16 cellular contexts compared by ENCODE assay signal in genomic region chr6:88573971-88574370, GRCh38.
"Had no signal": no experiment of that assay in that cellular context is flagged by ENCODE, and none has a peak within 500 bp of the region (broad histone marks: within the 10 kb centered on the region; RNA-seq: fewer than 3 reads in every experiment).

No MANE protein-coding gene starts in this region.

- H3K4me1 Mint-ChIP-seq: activated B cell treated with CpG ODN at 0.5 μM for 24 hours; activated CD4-positive, alpha-beta T cell treated with anti-CD3 and anti-CD28 coated beads, Interleukin-2, amount 10 ng/mL, durations not matched to agents 24 days and 14 days; activated T-helper 17 cell treated with anti-CD3 and anti-CD28 coated beads, Interleukin-2, amount 50 U/mL, for 72 hours; central memory CD8-positive, alpha-beta T cell; nephron had no signal

- H3K4me3 Mint-ChIP-seq: activated B cell treated with CpG ODN at 0.5 μM for 24 hours; activated CD4-positive, alpha-beta T cell treated with anti-CD3 and anti-CD28 coated beads, Interleukin-2, amount 10 ng/mL, durations not matched to agents 24 days and 14 days; activated naive CD4-positive, alpha-beta T cell treated with anti-CD3 and anti-CD28 coated beads for 36 hours; activated T-helper 17 cell treated with anti-CD3 and anti-CD28 coated beads, Interleukin-2, amount 50 U/mL, for 72 hours; central memory CD8-positive, alpha-beta T cell; nephron had no signal

- H3K27me3 Mint-ChIP-seq: activated B cell treated with CpG ODN at 0.5 μM for 24 hours; activated CD4-positive, alpha-beta T cell treated with anti-CD3 and anti-CD28 coated beads, Interleukin-2, amount 10 ng/mL, durations not matched to agents 24 days and 14 days; activated T-helper 17 cell treated with anti-CD3 and anti-CD28 coated beads, Interleukin-2, amount 50 U/mL, for 72 hours had no signal

- DNase-seq: activated B cell treated with CpG ODN at 0.5 μM for 24 hours; activated CD4-positive, alpha-beta T cell treated with anti-CD3 and anti-CD28 coated beads, Interleukin-2, amount 10 ng/mL, durations not matched to agents 24 days and 14 days; activated CD8-positive, alpha-beta memory T cell treated with anti-CD3 and anti-CD28 coated beads for 24 hours; activated naive CD4-positive, alpha-beta T cell treated with anti-CD3 and anti-CD28 coated beads for 36 hours; adrenal gland; body of pancreas; left ventricle myocardium inferior; mesenchymal stem cell; ovary; stimulated activated CD4-positive, alpha-beta T cell treated with anti-CD3 and anti-CD28 coated beads, Interleukin-2, amount 100 ng/mL, for 48 hours; stimulated activated naive CD8-positive, alpha-beta T cell treated with anti-CD3 and anti-CD28 coated beads, Interleukin-15, Interleukin-2, amounts not matched to agents 100 U/mL and 50 U/mL, for 24 hours; upper lobe of right lung had no signal

- H3K27ac ChIP-seq: adrenal gland, body of pancreas, gastroesophageal sphincter, left ventricle myocardium inferior, ovary, upper lobe of right lung had no signal

- H3K4me3 ChIP-seq: adrenal gland, body of pancreas, gastroesophageal sphincter, left ventricle myocardium inferior, ovary, upper lobe of right lung had no signal

- H3K27ac Mint-ChIP-seq: activated B cell treated with CpG ODN at 0.5 μM for 24 hours; activated CD4-positive, alpha-beta T cell treated with anti-CD3 and anti-CD28 coated beads, Interleukin-2, amount 10 ng/mL, durations not matched to agents 24 days and 14 days; activated naive CD4-positive, alpha-beta T cell treated with anti-CD3 and anti-CD28 coated beads for 36 hours; activated T-helper 17 cell treated with anti-CD3 and anti-CD28 coated beads, Interleukin-2, amount 50 U/mL, for 72 hours; nephron had no signal

- H3K4me1 ChIP-seq: adrenal gland, body of pancreas, gastroesophageal sphincter, left ventricle myocardium inferior, upper lobe of right lung had no signal

- H3K27me3 ChIP-seq: adrenal gland, body of pancreas, gastroesophageal sphincter, ovary, upper lobe of right lung had no signal

- H3K9me3 Mint-ChIP-seq: central memory CD8-positive, alpha-beta T cell had no signal

- H3K36me3 ChIP-seq: adrenal gland, gastroesophageal sphincter, left ventricle myocardium inferior, ovary, upper lobe of right lung had no signal

- H3K9me3 ChIP-seq: adrenal gland, ovary, upper lobe of right lung had no signal
